9 cellular contexts compared by ENCODE assay signal in the genomic region with DNA sequence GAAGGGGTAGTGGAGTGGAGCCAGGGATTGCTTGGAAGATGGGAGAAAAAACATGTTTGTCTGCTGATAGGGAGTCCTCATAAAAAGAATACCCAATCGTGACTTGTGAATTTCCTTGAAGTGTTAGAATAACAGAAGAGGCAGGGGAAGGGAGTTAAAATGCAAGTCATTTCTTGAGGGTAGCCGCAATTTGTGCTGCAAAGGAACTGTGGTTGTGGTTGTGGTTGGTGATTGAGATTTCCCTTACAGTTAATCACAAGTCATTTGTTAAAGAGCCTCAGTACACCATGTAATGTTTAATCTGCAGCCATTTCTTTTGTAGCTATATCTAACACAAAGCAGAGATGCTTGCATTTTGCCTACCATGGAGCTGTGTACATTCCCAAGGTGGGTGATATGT. TPM values are rescaled to one million over a fixed set of nuclear protein-coding genes. Genes with fewer than 3 reads are reported as not detected.
DNase-seq lines count a peak whose midpoint lies in the region; ATAC-seq and TF ChIP-seq lines count a peak whose summit lies in the region.
"Had no signal": no experiment of that assay in that cellular context is flagged by ENCODE, and none has a peak within 500 bp of the region (broad histone marks: within the 10 kb centered on the region; RNA-seq: fewer than 3 reads in every experiment).

No MANE protein-coding gene starts in this region.

- H3K4me3 Mint-ChIP-seq in activated naive CD4-positive, alpha-beta T cell treated with anti-CD3 and anti-CD28 coated beads for 36 hours, result no peak overlapping the region

- no peak overlapping the region for H3K4me2 ChIP-seq in PC-9

- H3K4me3 ChIP-seq in PC-9, result no peak overlapping the region

- CTCF ChIA-PET in activated naive CD4-positive, alpha-beta T cell treated with anti-CD3 and anti-CD28 coated beads for 36 hours (lab: Charles Lee), result no interaction called here
- CTCF ChIA-PET in PC-9 (lab: Charles Lee), result no interaction called here

- BruUV-seq in PC-9 (replicated peaks; lab: Mats Ljungman, UMichigan), result no TSS peak

- POLR2A ChIA-PET in PC-9 (lab: Charles Lee; ENCODE audit: unreplicated experiment), result no interaction called here

- TF ChIP-seq CTCF in PC-9 (conservative IDR thresholded peaks at IDR 0.05), result no peak

- no peaks in the 10 kb centered on the region for H3K27me3 ChIP-seq in PC-9 (ENCODE audit: insufficient read depth, low read depth)

- H3K9me3 Mint-ChIP-seq in activated naive CD4-positive, alpha-beta T cell treated with anti-CD3 and anti-CD28 coated beads for 36 hours, result peaks cover 6% of the 10 kb centered on the region

- H3K4me1 ChIP-seq in PC-9 (replicated peaks; ENCODE audit: insufficient read depth), result no peaks in the 10 kb centered on the region

- H3K27ac Mint-ChIP-seq in activated naive CD4-positive, alpha-beta T cell treated with anti-CD3 and anti-CD28 coated beads for 36 hours, result no peak overlapping the region

- no peaks in the 10 kb centered on the region for H3K9me2 ChIP-seq in PC-9 (ENCODE audit: insufficient read depth)

- H3K36me3 ChIP-seq in PC-9 (ENCODE audit: low read depth), result no peaks in the 10 kb centered on the region

- peaks cover 25% of the 10 kb centered on the region for H3K4me1 Mint-ChIP-seq in activated naive CD4-positive, alpha-beta T cell treated with anti-CD3 and anti-CD28 coated beads for 36 hours (ENCODE audit: low read depth)

- peaks cover 63% of the 10 kb centered on the region for H3K27me3 Mint-ChIP-seq in activated naive CD4-positive, alpha-beta T cell treated with anti-CD3 and anti-CD28 coated beads for 36 hours (ENCODE audit: low read depth)

- DNase-seq in activated T-cell treated with anti-CD3 and anti-CD28 coated beads for 1 hour (ENCODE audit: low read depth) (peak; percentile 23), NOMO-1 (lab: John Stamatoyannopoulos, UW; ENCODE audit: unreplicated experiment in 2 of 2) (peak; percentile 83 to 98), PC-9 (no peak), HPDE6-E6E7 (ENCODE audit: extremely low spot score) (no peak)
- no peak for DNase-seq in activated T-cell treated with anti-CD3 and anti-CD28 coated beads, Interleukin-2, amount 50 U/mL, for 1 hour
- DNase-seq in activated naive CD4-positive, alpha-beta T cell treated with anti-CD3 and anti-CD28 coated beads for 36 hours, result peak; percentile 81
- DNase-seq in stimulated activated CD8-positive, alpha-beta memory T cell treated with anti-CD3 and anti-CD28 coated beads, Interleukin-12 subunit alpha, Interleukin-12 subunit beta, amount 100 ng/mL, for 1 hour (ENCODE audit: low read depth), result peak; percentile 52

- intact Hi-C loops in activated naive CD4-positive, alpha-beta T cell treated with anti-CD3 and anti-CD28 coated beads for 36 hours (cut with micrococcal nuclease), result loop anchor here (1.0 to 10.0 kb wide), 6 partner anchors 33 to 1114 kb away; partner anchors contain the start of genes EGLN1 and TSNAX
- intact Hi-C loops in PC-9 (cut with micrococcal nuclease; ENCODE audit: unreplicated experiment), result no loop called here

- H4K20me1 ChIP-seq in PC-9 (ENCODE audit: insufficient read depth), result no peaks in the 10 kb centered on the region

- H3K27ac ChIP-seq in PC-9, result no peak overlapping the region
- H3K27ac ChIP-seq: VCaP had no signal

- H2AFZ ChIP-seq in PC-9, result no peak overlapping the region

- H3K36me3 Mint-ChIP-seq in activated naive CD4-positive, alpha-beta T cell treated with anti-CD3 and anti-CD28 coated beads for 36 hours (ENCODE audit: low read depth), result peaks cover 2% of the 10 kb centered on the region

- H3K79me2 ChIP-seq in PC-9 (ENCODE audit: low read depth), result no peaks in the 10 kb centered on the region

- peaks cover 7% of the 10 kb centered on the region; the same call in 1 of the 2 replicates for H3K9me3 ChIP-seq in PC-9 (ENCODE audit: insufficient read depth, low read depth)

- no peak for ATAC-seq in HG02571 (IDR thresholded peaks at IDR 0.05; ENCODE audit: unreplicated experiment)

- no peaks in the 10 kb centered on the region for H3F3A ChIP-seq in PC-9 (ENCODE audit: insufficient read depth, low read depth)

RNA-seq across cellular contexts. Expression of gene EGLN1, which starts 38.5 kb away (rescaled TPM):
- 1 to 10 TPM; 9.6 to 9.8 TPM for total RNA-seq in activated naive CD4-positive, alpha-beta T cell treated with anti-CD3 and anti-CD28 coated beads for 36 hours
- 10.9 and 18.8 TPM in 2 replicates for total RNA-seq in PC-9 (2021)

Comparison
In these comparisons a context has a peak if more than half of its experiments do, and no peak if none do; other contexts are left out.
1. DNase-seq: peak in activated T-cell treated with anti-CD3 and anti-CD28 coated beads for 1 hour (single experiment), NOMO-1 (2 of 2), activated naive CD4-positive, alpha-beta T cell treated with anti-CD3 and anti-CD28 coated beads for 36 hours (single experiment) and stimulated activated CD8-positive, alpha-beta memory T cell treated with anti-CD3 and anti-CD28 coated beads, Interleukin-12 subunit alpha, Interleukin-12 subunit beta, amount 100 ng/mL, for 1 hour (single experiment); none in activated T-cell treated with anti-CD3 and anti-CD28 coated beads, Interleukin-2, amount 50 U/mL, for 1 hour (single experiment), PC-9 (0 of 2) and HPDE6-E6E7 (single experiment).